25 cellular contexts compared by ENCODE assay signal in the genomic region with DNA sequence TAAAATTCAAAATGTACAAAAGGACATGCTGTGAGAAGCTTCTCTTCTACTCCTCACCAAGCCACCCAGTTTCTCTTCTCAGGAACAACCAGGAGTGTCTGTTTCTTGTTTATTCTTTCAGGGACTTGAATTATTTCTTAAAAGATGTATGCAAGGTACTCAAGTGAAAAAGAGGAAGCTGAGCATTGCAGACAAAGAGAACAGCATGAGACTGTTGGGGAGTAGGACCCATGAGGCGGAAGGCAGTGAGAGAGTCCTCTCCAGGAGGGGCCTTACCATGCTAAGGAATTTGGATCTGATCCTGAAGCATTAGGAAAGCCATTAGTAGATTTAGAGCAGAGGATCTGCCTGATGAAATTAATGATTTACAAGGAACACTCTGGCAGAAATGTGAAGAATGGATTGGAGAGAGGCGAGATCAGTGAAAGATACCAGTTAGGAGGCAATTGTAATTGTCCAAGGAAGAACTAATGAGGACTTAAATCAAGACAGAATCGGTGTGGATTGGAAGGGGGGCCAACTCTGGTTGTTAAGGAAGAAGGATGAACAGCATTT. TPM values are rescaled to one million over a fixed set of nuclear protein-coding genes. Genes with fewer than 3 reads are reported as not detected.
DNase-seq lines count a peak whose midpoint lies in the region; ATAC-seq, FAIRE-seq and TF ChIP-seq lines count a peak whose summit lies in the region.
"Had no signal": no experiment of that assay in that cellular context is flagged by ENCODE, and none has a peak within 500 bp of the region (broad histone marks: within the 10 kb centered on the region; RNA-seq: fewer than 3 reads in every experiment).

No MANE protein-coding gene starts in this region.

- TF ChIP-seq CTCF in liver (IDR thresholded peaks at IDR 0.05; ENCODE audit: low read depth, low read length, missing input control) (no peak), HepG2 (CRISPR knock-in tag; IDR thresholded peaks at IDR 0.05) (no peak), hepatocyte (IDR thresholded peaks at IDR 0.05; ENCODE audit: poor library complexity) (no peak)

- no peaks in the 10 kb centered on the region for H4K20me1 ChIP-seq in HepG2 (ENCODE audit: insufficient read depth, low read length)
- H4K20me1 ChIP-seq in hepatocyte (ENCODE audit: insufficient read depth, poor library complexity, severe bottlenecking), result no peaks in the 10 kb centered on the region
- H4K20me1 ChIP-seq: BLaER1 had no signal

- FAIRE-seq in HepG2 (lab: Jason Lieb, UNC), result no peak
- FAIRE-seq in HTR-8/SVneo (lab: Jason Lieb, UNC), result no peak
- FAIRE-seq: A204.1, bronchial epithelial cell, endothelial cell of umbilical vein, H54, kidney, small intestine had no signal

- DNase-seq in HepG2 (ENCODE audit: low spot score) (no peak), SK-N-MC (ENCODE audit: low read depth, low spot score) (no peak), hepatocyte (ENCODE audit: low spot score) (no peak), HTR-8/SVneo (ENCODE audit: insufficient read length, low spot score) (no peak), head of caudate nucleus (no peak), T-helper 9 cell (no peak)
- DNase-seq: activated CD4-positive, alpha-beta T cell treated with anti-CD3 and anti-CD28 coated beads, Interleukin-2, amount 50 U/mL, for 1 hour; activated gamma-delta T cell; hypothalamus; kidney; MM.1S; NCI-H2029 treated with DMSO at 0.1 percent for 48 hours; NCI-H510A; nephron progenitor cell; SJCRH30; small intestine; stimulated activated CD4-positive, alpha-beta T cell treated with anti-CD3 and anti-CD28 coated beads, Interleukin-2, amount 100 ng/mL, for 48 hours had no signal

- no peak overlapping the region for H3K27ac ChIP-seq in liver (ENCODE audit: low read depth in 1 of 2, low read length in 2 of 2)
- H3K27ac ChIP-seq in HepG2 (ENCODE audit: extremely low read length, insufficient read depth, low read length), result no peak overlapping the region
- H3K27ac ChIP-seq in SK-N-MC, result 0 out of 2 replicates have a peak overlapping the region, but pooled peaks have one; percentile 10
- H3K27ac ChIP-seq in hepatocyte, result peak overlapping the region; percentile 17
- H3K27ac ChIP-seq: BLaER1, prostate gland, SJCRH30 had no signal

- H3K36me3 ChIP-seq in liver (ENCODE audit: control insufficient read depth in 4 of 4, insufficient read depth in 3 of 4, low read depth in 1 of 4, low read length in 3 of 4) (no peaks in the 10 kb centered on the region), HepG2 (replicated peaks in 1 of 2; ENCODE audit: control insufficient read depth in 1 of 2, insufficient read depth in 2 of 2, low read length in 2 of 2) (no peaks in the 10 kb centered on the region), SK-N-MC (ENCODE audit: insufficient read depth, low read length) (no peaks in the 10 kb centered on the region), hepatocyte (replicated peaks; ENCODE audit: insufficient read depth, low read depth) (no peaks in the 10 kb centered on the region)
- H3K36me3 ChIP-seq: BLaER1, prostate gland, SJCRH30 had no signal

- WGBS in liver, result 50% methylated on average over 3 of the region's 3 CpGs
- 27% methylated on average over 3 of the region's 3 CpGs for WGBS in HepG2 (ENCODE audit: low lambda C conversion rate)
- WGBS in hepatocyte (ENCODE audit: low lambda C conversion rate, missing lambda C conversion rate), result 56% methylated on average over 3 of the region's 3 CpGs

- H3K9me3 ChIP-seq in liver (ENCODE audit: control insufficient read depth in 4 of 4, low read length in 3 of 4), result no peaks in the 10 kb centered on the region
- no peaks in the 10 kb centered on the region for H3K9me3 ChIP-seq in HepG2 (ENCODE audit: low read length)
- no peaks in the 10 kb centered on the region for H3K9me3 ChIP-seq in SK-N-MC (ENCODE audit: low read depth, low read length)
- H3K9me3 ChIP-seq in hepatocyte (ENCODE audit: low read depth), result no peaks in the 10 kb centered on the region
- H3K9me3 ChIP-seq: BLaER1, prostate gland, SJCRH30 had no signal

- H3K9me2 ChIP-seq in hepatocyte (replicated peaks; ENCODE audit: insufficient read depth), result no peaks in the 10 kb centered on the region

- POLR2A ChIA-PET in HepG2 (lab: Yijun Ruan, JAX), result no interaction called here

- TF ChIP-seq POLR2A in HepG2 (IDR thresholded peaks at IDR 0.05; ENCODE audit: insufficient read depth in 1 of 2, low read depth in 2 of 2, low read length in 2 of 2), result no peak

- H3K4me3 ChIP-seq in liver (ENCODE audit: low read depth in 1 of 3, low read length in 3 of 3) (no peak overlapping the region), HepG2 (replicated peaks in 1 of 3; ENCODE audit: insufficient read depth in 1 of 3, low read depth in 2 of 3, low read length in 3 of 3) (no peak overlapping the region), SK-N-MC (no peak overlapping the region), hepatocyte (no peak overlapping the region)
- H3K4me3 ChIP-seq: BLaER1, prostate gland, SJCRH30 had no signal

- H3K79me2 ChIP-seq in HepG2 (ENCODE audit: insufficient read depth, low read length) (no peaks in the 10 kb centered on the region), hepatocyte (no peaks in the 10 kb centered on the region)

- CTCF ChIA-PET in HepG2 (lab: Yijun Ruan, JAX; ENCODE audit: low intra/inter-chr PET ratio, low total read pairs), result no interaction called here

- no peak overlapping the region for H2AFZ ChIP-seq in HepG2 (ENCODE audit: low read length)
- no peak overlapping the region for H2AFZ ChIP-seq in hepatocyte

- H3K9ac ChIP-seq in liver (ENCODE audit: low read depth in 1 of 2, low read length in 2 of 2), result no peak overlapping the region
- no peak overlapping the region for H3K9ac ChIP-seq in HepG2 (ENCODE audit: insufficient read depth, low read depth, low read length)
- H3K9ac ChIP-seq in SK-N-MC (ENCODE audit: insufficient read length), result no peak overlapping the region
- H3K9ac ChIP-seq: BLaER1 had no signal

- no peak overlapping the region for H3K4me2 ChIP-seq in HepG2 (ENCODE audit: low read depth, low read length)
- H3K4me2 ChIP-seq in hepatocyte, result peak overlapping the region; percentile 22
- H3K4me2 ChIP-seq: BLaER1 had no signal

- H3K27me3 ChIP-seq in liver (ENCODE audit: control insufficient read depth in 4 of 4, insufficient read depth in 4 of 4, low read length in 3 of 4) (no peaks in the 10 kb centered on the region), HepG2 (ENCODE audit: control insufficient read depth in 1 of 2, insufficient read depth in 2 of 2, low read length in 2 of 2) (no peaks in the 10 kb centered on the region), hepatocyte (no peaks in the 10 kb centered on the region)
- H3K27me3 ChIP-seq: BLaER1, SJCRH30 had no signal

- TF ChIP-seq EP300 in HepG2 (IDR thresholded peaks at IDR 0.05; ENCODE audit: low read depth in 2 of 2, low read length in 2 of 2), result no peak
- no peak for TF ChIP-seq EP300 in HepG2 (CRISPR knock-in tag; IDR thresholded peaks at IDR 0.05; ENCODE audit: borderline replicate concordance)

- ATAC-seq in HepG2, result no peak
- ATAC-seq in HG02623 (IDR thresholded peaks at IDR 0.05; ENCODE audit: unreplicated experiment), result no peak

- intact Hi-C loops in HepG2 (cut with micrococcal nuclease; ENCODE audit: unreplicated experiment) (no loop called here), head of caudate nucleus (cut with DNase I) (no loop called here)

- H3K4me1 ChIP-seq in liver (ENCODE audit: control insufficient read depth in 4 of 4, insufficient read depth in 4 of 4, low read length in 3 of 4) (peaks cover 6 to 17% (median 10%) of the 10 kb centered on the region in 4 donors), HepG2 (ENCODE audit: insufficient read depth, low read length) (no peaks in the 10 kb centered on the region), hepatocyte (ENCODE audit: insufficient read depth) (peaks cover 8% of the 10 kb centered on the region)
- H3K4me1 ChIP-seq: BLaER1, prostate gland had no signal

- in situ Hi-C loops in HepG2 (cut with HindIII; ENCODE audit: extremely low pct_ligation_motif_present, low pct_unique_long_range_greater_than_20kb), result no loop called here

- no peak for TF ChIP-seq RAD21 in liver (IDR thresholded peaks at IDR 0.05)
- no peak for TF ChIP-seq RAD21 in HepG2 (CRISPR knock-in tag; IDR thresholded peaks at IDR 0.05)

- BruUV-seq in HepG2 (replicated peaks; lab: Mats Ljungman, UMichigan), result no TSS peak

TF ChIP-seq in liver, 16 proteins besides CTCF, POLR2A, EP300 and RAD21 (continues in another document):
- TF ChIP-seq RXRA (IDR thresholded peaks at IDR 0.05) (no peak), EGR1 (IDR thresholded peaks at IDR 0.05; ENCODE audit: low read depth in 2 of 2) (no peak)

TF ChIP-seq in HepG2, 621 proteins besides CTCF, POLR2A, EP300 and RAD21 (continues in another document):
- TF ChIP-seq ZNF83 (CRISPR knock-in tag; IDR thresholded peaks at IDR 0.05; ENCODE audit: borderline replicate concordance) (no peak), ZFP36 (IDR thresholded peaks at IDR 0.05; ENCODE audit: borderline replicate concordance, low read depth, low read length, partially characterized antibody) (no peak)

RNA-seq across cellular contexts. Expression of a gene that starts 14.7 kb away (rescaled TPM):
- 10 to 100 TPM in 1 of 2 donors, 1 to 10 TPM in 1; 8.5 to 21.8 TPM for total RNA-seq in liver
- polyA plus RNA-seq in liver, result 1 to 10 TPM; 3.7 to 4.3 TPM
- total RNA-seq in HepG2 (2016; rRNA removed; fragmentation: Illumina TruSeq; extraction: Trizol), result 23.7 and 38.8 TPM in 2 replicates
- 8.9 and 12.6 TPM in 2 replicates for total RNA-seq in HepG2 (2016; cell fraction: cytosol; rRNA removed; fragmentation: Illumina TruSeq; extraction: Trizol; ENCODE audit: low read depth)
- total RNA-seq in HepG2 (2016; cell fraction: insoluble cytoplasmic fraction; rRNA removed; fragmentation: Illumina TruSeq; extraction: Trizol), result 26.0 and 37.5 TPM in 2 replicates
- 23.1 and 27.8 TPM in 2 replicates for total RNA-seq in HepG2 (2016; cell fraction: membrane; rRNA removed; fragmentation: Illumina TruSeq; extraction: Trizol)
- 22.3 and 24.0 TPM in 2 replicates for total RNA-seq in HepG2 (2016; cell fraction: nucleus; rRNA removed; fragmentation: Illumina TruSeq; extraction: Trizol)
- 2.7 and 2.8 TPM in 2 replicates for polyA plus RNA-seq in HepG2 (2011; rRNA removed)
- polyA plus RNA-seq in HepG2 (2011; cell fraction: cytosol; rRNA removed), result 0.79 and 1.5 TPM in 2 replicates
- polyA plus RNA-seq in HepG2 (2011; cell fraction: nucleus; rRNA removed), result 1.7 TPM in 2 replicates
- 3.7 and 4.6 TPM in 2 replicates for polyA plus RNA-seq in HepG2 (2012)
- polyA plus RNA-seq in HepG2 (2016; cell fraction: cytosol; fragmentation: Illumina TruSeq; extraction: Trizol; ENCODE audit: low read depth), result 5.2 and 5.4 TPM in 2 replicates
- polyA plus RNA-seq in HepG2 (2016; cell fraction: insoluble cytoplasmic fraction; fragmentation: Illumina TruSeq; extraction: Trizol; ENCODE audit: low read depth), result 27.8 and 30.8 TPM in 2 replicates
- polyA plus RNA-seq in HepG2 (2016; cell fraction: membrane; fragmentation: Illumina TruSeq; extraction: Trizol; ENCODE audit: low read depth), result 10.5 and 11.2 TPM in 2 replicates
- 22.1 and 22.9 TPM in 2 replicates for polyA plus RNA-seq in HepG2 (2016; cell fraction: nucleus; fragmentation: Illumina TruSeq; extraction: Trizol; ENCODE audit: insufficient read depth, low read depth)
- polyA minus RNA-seq in HepG2 (2011; rRNA and poly(A)+ RNA removed; ENCODE audit: low replicate concordance), result 2.6 and 8.4 TPM in 2 replicates
- 3.6 and 4.1 TPM in 2 replicates for polyA minus RNA-seq in HepG2 (2011; cell fraction: cytosol; rRNA and poly(A)+ RNA removed)
- polyA minus RNA-seq in HepG2 (2011; cell fraction: nucleus; rRNA and poly(A)+ RNA removed), result 11.7 and 12.5 TPM in 2 replicates
- 38.0 and 39.9 TPM in 2 replicates for total RNA-seq in hepatocyte
- 17.1 and 26.5 TPM in 2 replicates for polyA plus RNA-seq in hepatocyte

Comparison
In these comparisons a context has a peak if more than half of its experiments do, and no peak if none do; other contexts are left out.
1. H3K27ac ChIP-seq: peak in SK-N-MC (single experiment) and hepatocyte (single experiment); none in liver (0 of 2) and HepG2 (single experiment).